37 cellular contexts compared by ENCODE assay signal in the genomic region with DNA sequence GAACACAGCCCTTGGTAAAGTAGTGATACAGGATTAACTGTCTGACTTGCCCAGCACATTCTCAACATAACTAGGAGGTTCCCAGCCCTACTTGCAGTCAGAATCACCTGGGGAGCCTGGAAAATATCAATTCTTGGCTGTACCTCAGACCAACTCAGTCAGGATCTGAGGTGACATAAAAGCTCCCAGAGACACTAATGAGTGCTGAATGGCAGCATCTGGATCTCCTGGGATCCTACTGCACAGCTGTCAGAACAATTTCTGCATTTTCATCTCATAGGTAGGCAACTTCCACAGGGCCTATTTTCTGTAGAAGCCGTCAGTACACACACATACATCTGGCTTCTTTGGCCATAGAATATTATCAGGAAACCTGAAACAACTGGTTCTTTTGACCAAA.
"Had no signal": no experiment of that assay in that cellular context is flagged by ENCODE, and none has a peak within 500 bp of the region (broad histone marks: within the 10 kb centered on the region; RNA-seq: fewer than 3 reads in every experiment).

No MANE protein-coding gene starts in this region.

- DNase-seq: activated B cell treated with CpG ODN at 0.5 μM for 24 hours; activated CD4-positive, alpha-beta memory T cell treated with anti-CD3 and anti-CD28 coated beads for 36 hours; activated CD4-positive, alpha-beta T cell treated with anti-CD3 and anti-CD28 coated beads for 4 hours; activated CD4-positive, alpha-beta T cell treated with anti-CD3 and anti-CD28 coated beads, Interleukin-2, amount 10 ng/mL, durations not matched to agents 24 days and 14 days; activated CD4-positive, alpha-beta T cell treated with anti-CD3 and anti-CD28 coated beads, Interleukin-2, amount 50 U/mL, for 1 hour; activated CD4-positive, alpha-beta T cell treated with anti-CD3 and anti-CD28 coated beads, Interleukin-2, amount 50 U/mL, for 4 hours; activated CD4-positive, CD25-positive, alpha-beta regulatory T cell treated with anti-CD3 and anti-CD28 coated beads, Interleukin-2, amount 50 U/mL, for 72 hours; activated CD8-positive, alpha-beta memory T cell treated with anti-CD3 and anti-CD28 coated beads for 24 hours; activated CD8-positive, alpha-beta memory T cell treated with anti-CD3 and anti-CD28 coated beads, Interleukin-2, amount 10 ng/mL, durations not matched to agents 7 days and 5 days; activated CD8-positive, alpha-beta memory T cell treated with anti-CD3 and anti-CD28 coated beads, Interleukin-2, amount 50 U/mL, for 48 hours; activated CD8-positive, alpha-beta T cell treated with anti-CD3 and anti-CD28 coated beads for 36 hours; activated effector memory CD4-positive, alpha-beta T cell treated with Interleukin-2 at 50 U/mL for 16 hours; activated gamma-delta T cell treated with Interleukin-2 at 50 U/mL for 16 hours; activated naive CD4-positive, alpha-beta T cell; activated naive CD4-positive, alpha-beta T cell treated with anti-CD3 and anti-CD28 coated beads for 36 hours; activated naive CD4-positive, alpha-beta T cell treated with anti-CD3 and anti-CD28 coated beads, Interleukin-2, amount 50 U/mL, for 16 hours; activated naive CD8-positive, alpha-beta T cell treated with anti-CD3 and anti-CD28 coated beads for 36 hours; activated T-cell treated with anti-CD3 and anti-CD28 coated beads, Interleukin-2, amount 50 U/mL, for 24 hours; activated T-cell treated with anti-CD3 and anti-CD28 coated beads, Interleukin-2, amount 50 U/mL, for 48 hours; adrenal gland; amniotic stem cell; aorta; body of pancreas; brain microvascular endothelial cell; caudate nucleus; cerebellar nuclear complex; T-helper 1 cell; T-helper 2 cell; T-helper 9 cell had no signal

- H3K4me1 Mint-ChIP-seq: activated B cell treated with CpG ODN at 0.5 μM for 24 hours; activated CD4-positive, alpha-beta T cell treated with anti-CD3 and anti-CD28 coated beads, Interleukin-2, amount 10 ng/mL, durations not matched to agents 24 days and 14 days; activated CD8-positive, alpha-beta memory T cell treated with anti-CD3 and anti-CD28 coated beads, Interleukin-2, amount 10 ng/mL, durations not matched to agents 7 days and 5 days; activated naive CD8-positive, alpha-beta T cell treated with anti-CD3 and anti-CD28 coated beads for 36 hours; central memory CD8-positive, alpha-beta T cell had no signal

- H3K27ac ChIP-seq: adrenal gland, body of pancreas, brain microvascular endothelial cell, breast epithelium, cardiac muscle cell, VCaP had no signal

- H3K4me1 ChIP-seq: adrenal gland, body of pancreas, breast epithelium had no signal

- ATAC-seq: activated CD8-positive, alpha-beta memory T cell treated with anti-CD3 and anti-CD28 coated beads, Interleukin-2, amount 10 ng/mL, durations not matched to agents 7 days and 5 days; activated CD8-positive, alpha-beta T cell treated with anti-CD3 and anti-CD28 coated beads for 36 hours; activated naive CD4-positive, alpha-beta T cell treated with anti-CD3 and anti-CD28 coated beads, Interleukin-2, amount 50 U/mL, for 72 hours; body of pancreas had no signal

- H3K9me3 Mint-ChIP-seq: activated B cell treated with CpG ODN at 0.5 μM for 24 hours; activated CD4-positive, alpha-beta memory T cell treated with anti-CD3 and anti-CD28 coated beads for 36 hours; activated CD4-positive, alpha-beta T cell treated with anti-CD3 and anti-CD28 coated beads, Interleukin-2, amount 10 ng/mL, durations not matched to agents 24 days and 14 days; activated CD8-positive, alpha-beta T cell treated with anti-CD3 and anti-CD28 coated beads for 36 hours; activated naive CD4-positive, alpha-beta T cell treated with anti-CD3 and anti-CD28 coated beads for 36 hours; activated naive CD8-positive, alpha-beta T cell treated with anti-CD3 and anti-CD28 coated beads for 36 hours; activated T-helper 2 cell treated with anti-CD3 and anti-CD28 coated beads, Interferon-gamma antibody, Interleukin-2, Interleukin-4, amounts not matched to agents 10 μg/mL and 5 μg/mL and 100 μg/mL, durations not matched to agents 14 hours and 24 hours and 36 hours; central memory CD8-positive, alpha-beta T cell; T-helper 1 cell treated with Interleukin-12 subunit alpha and Interleukin-12 subunit beta and Interleukin-4 antibody, amounts not matched to agents 30 μg/mL and 1 μg/mL, for 36 hours; T-helper 2 cell treated with Interferon-gamma antibody and Interleukin-4, amounts not matched to agents 5 μg/mL and 100 μg/mL, for 36 hours had no signal

- H3K27ac Mint-ChIP-seq: activated B cell treated with CpG ODN at 0.5 μM for 24 hours; activated CD4-positive, alpha-beta memory T cell treated with anti-CD3 and anti-CD28 coated beads for 36 hours; activated CD4-positive, alpha-beta T cell treated with anti-CD3 and anti-CD28 coated beads, Interleukin-2, amount 10 ng/mL, durations not matched to agents 24 days and 14 days; activated CD8-positive, alpha-beta memory T cell treated with anti-CD3 and anti-CD28 coated beads, Interleukin-2, amount 10 ng/mL, durations not matched to agents 7 days and 5 days; activated CD8-positive, alpha-beta T cell treated with anti-CD3 and anti-CD28 coated beads for 36 hours; activated naive CD4-positive, alpha-beta T cell treated with anti-CD3 and anti-CD28 coated beads for 36 hours; activated naive CD4-positive, alpha-beta T cell treated with anti-CD3 and anti-CD28 coated beads, Interleukin-2, amount 50 U/mL, for 72 hours; activated naive CD8-positive, alpha-beta T cell treated with anti-CD3 and anti-CD28 coated beads for 36 hours; activated T-cell treated with anti-CD3 and anti-CD28 coated beads, Interleukin-2, amount 50 U/mL, for 24 hours; activated T-helper 2 cell treated with anti-CD3 and anti-CD28 coated beads, Interferon-gamma antibody, Interleukin-2, Interleukin-4, amounts not matched to agents 10 μg/mL and 5 μg/mL and 100 μg/mL, durations not matched to agents 14 hours and 24 hours and 36 hours; T-helper 1 cell treated with Interleukin-12 subunit alpha and Interleukin-12 subunit beta and Interleukin-4 antibody, amounts not matched to agents 30 μg/mL and 1 μg/mL, for 36 hours; T-helper 2 cell treated with Interferon-gamma antibody and Interleukin-4, amounts not matched to agents 5 μg/mL and 100 μg/mL, for 36 hours had no signal

- H3K4me3 Mint-ChIP-seq: activated B cell treated with CpG ODN at 0.5 μM for 24 hours; activated CD4-positive, alpha-beta memory T cell treated with anti-CD3 and anti-CD28 coated beads for 36 hours; activated CD4-positive, alpha-beta T cell treated with anti-CD3 and anti-CD28 coated beads, Interleukin-2, amount 10 ng/mL, durations not matched to agents 24 days and 14 days; activated CD8-positive, alpha-beta memory T cell treated with anti-CD3 and anti-CD28 coated beads, Interleukin-2, amount 10 ng/mL, durations not matched to agents 7 days and 5 days; activated CD8-positive, alpha-beta T cell treated with anti-CD3 and anti-CD28 coated beads for 36 hours; activated naive CD4-positive, alpha-beta T cell treated with anti-CD3 and anti-CD28 coated beads for 36 hours; activated naive CD8-positive, alpha-beta T cell treated with anti-CD3 and anti-CD28 coated beads for 36 hours; activated T-cell treated with anti-CD3 and anti-CD28 coated beads, Interleukin-2, amount 50 U/mL, for 24 hours; central memory CD8-positive, alpha-beta T cell; T-helper 1 cell treated with Interleukin-12 subunit alpha and Interleukin-12 subunit beta and Interleukin-4 antibody, amounts not matched to agents 30 μg/mL and 1 μg/mL, for 36 hours; T-helper 2 cell treated with Interferon-gamma antibody and Interleukin-4, amounts not matched to agents 5 μg/mL and 100 μg/mL, for 36 hours had no signal

- H3K36me3 Mint-ChIP-seq: activated CD4-positive, alpha-beta memory T cell treated with anti-CD3 and anti-CD28 coated beads for 36 hours; activated CD8-positive, alpha-beta memory T cell treated with anti-CD3 and anti-CD28 coated beads, Interleukin-2, amount 10 ng/mL, durations not matched to agents 7 days and 5 days; activated naive CD8-positive, alpha-beta T cell treated with anti-CD3 and anti-CD28 coated beads for 36 hours had no signal

- H3K9me3 ChIP-seq: adrenal gland, body of pancreas, breast epithelium had no signal

- H3K27me3 ChIP-seq: adrenal gland, body of pancreas, brain microvascular endothelial cell, breast epithelium had no signal

- H3K36me3 ChIP-seq: adrenal gland, brain microvascular endothelial cell, breast epithelium, cardiac muscle cell had no signal

- H3K4me3 ChIP-seq: adrenal gland, body of pancreas, breast epithelium, cardiac muscle cell had no signal
